Comparison of ENCODE assay signal across 20 cellular contexts in the genomic region with DNA sequence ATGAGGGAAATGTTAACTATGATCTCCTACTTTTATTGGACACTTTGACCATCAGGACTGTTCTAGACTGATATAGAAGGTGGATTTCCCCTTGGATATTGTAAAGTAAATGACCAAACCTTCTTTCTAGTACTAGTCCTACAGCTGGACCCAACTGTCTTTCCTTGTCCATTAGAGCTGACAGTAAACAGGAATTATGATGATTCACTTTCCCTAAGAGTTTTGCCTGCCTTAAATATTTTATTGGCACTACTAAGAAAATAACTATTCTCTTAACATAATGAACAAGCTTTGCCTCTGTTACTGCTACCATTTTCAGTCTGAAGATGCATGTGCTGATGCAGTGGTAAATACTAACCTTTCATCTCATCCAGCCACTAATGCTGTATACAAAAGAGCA.
"Had no signal": no experiment of that assay in that cellular context is flagged by ENCODE, and none has a peak within 500 bp of the region (broad histone marks: within the 10 kb centered on the region; RNA-seq: fewer than 3 reads in every experiment).

No MANE protein-coding gene starts in this region.

- H3K4me3 ChIP-seq: SJCRH30 had no signal

- H3K36me3 ChIP-seq: SJCRH30 had no signal

- H3K9me3 ChIP-seq: SJCRH30 had no signal

- ATAC-seq: Panc1, SK-N-SH treated with all-trans-retinoic acid at 6 μM for 48 hours had no signal

- H3K27ac ChIP-seq: RWPE1, SJCRH30 had no signal

- DNase-seq: KBM-7, MM.1S, NCI-H1092 treated with DMSO at 0.1 percent for 48 hours, NCI-H1436, NCI-H187, NCI-H2029, NCI-H2081 treated with DMSO at 0.1 percent for 48 hours, NCI-H2171, NCI-H226, NCI-H446, NCI-H510A, NCI-H524 treated with DMSO at 0.1 percent for 48 hours, NCI-H69, NCI-H774, SHP77 treated with DMSO at 0.1 percent for 48 hours, SJCRH30, T-helper 1 cell had no signal

- H3K27me3 ChIP-seq: SJCRH30 had no signal
